ENCODE assay signal across 2 cellular contexts in the genomic region with DNA sequence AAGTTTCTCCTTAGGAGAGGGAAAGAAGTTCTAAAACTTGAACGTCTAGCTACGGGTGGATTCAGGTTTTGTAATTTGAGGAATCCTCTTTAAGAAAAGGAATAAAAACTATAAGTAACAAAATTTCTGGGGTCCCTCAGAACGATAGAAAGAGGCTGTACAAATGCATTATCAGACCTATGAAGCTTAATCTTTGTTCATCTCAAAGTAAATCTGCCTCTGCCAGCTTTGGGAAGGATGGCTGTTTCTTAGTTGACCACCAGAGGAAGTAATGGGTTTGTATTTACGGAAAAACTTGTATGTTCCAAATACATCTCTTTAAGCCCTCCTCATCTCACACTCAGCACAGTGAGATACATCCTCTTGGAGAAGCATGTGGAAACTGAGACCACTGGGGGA.
TF ChIP-seq lines count a peak whose summit lies in the region.

No MANE protein-coding gene starts in this region.

TF ChIP-seq in HCT116, 20 proteins besides CTCF, POLR2A, EP300 and RAD21:
- TF ChIP-seq, protein P1, sequence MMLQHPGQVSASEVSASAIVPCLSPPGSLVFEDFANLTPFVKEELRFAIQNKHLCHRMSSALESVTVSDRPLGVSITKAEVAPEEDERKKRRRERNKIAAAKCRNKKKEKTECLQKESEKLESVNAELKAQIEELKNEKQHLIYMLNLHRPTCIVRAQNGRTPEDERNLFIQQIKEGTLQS (IDR thresholded peaks at IDR 0.05): no peak
- TF ChIP-seq SRF (IDR thresholded peaks at IDR 0.05; ENCODE audit: low read depth): no peak
- no peak for TF ChIP-seq JUND (IDR thresholded peaks at IDR 0.05)
- TF ChIP-seq FOSL1 (IDR thresholded peaks at IDR 0.05; ENCODE audit: low read depth): no peak
- TF ChIP-seq SIN3A (IDR thresholded peaks at IDR 0.05; ENCODE audit: low read depth): no peak
- no peak for TF ChIP-seq EZH2 (IDR thresholded peaks at IDR 0.05)
- no peak for TF ChIP-seq CEBPB (IDR thresholded peaks at IDR 0.05; ENCODE audit: low read depth)
- TF ChIP-seq ZNF274 (IDR thresholded peaks at IDR 0.05; ENCODE audit: low read depth, low read length): no peak
- no peak for TF ChIP-seq EZH2phosphoT487 (IDR thresholded peaks at IDR 0.05; ENCODE audit: borderline replicate concordance)
- no peak for TF ChIP-seq TCF7L2 (IDR thresholded peaks at IDR 0.05; ENCODE audit: borderline replicate concordance, extremely low read depth, insufficient read depth, insufficient read length)
- TF ChIP-seq YY1 (IDR thresholded peaks at IDR 0.05; ENCODE audit: extremely low read depth, insufficient replicate concordance, low read depth, low read length): no peak
- TF ChIP-seq, protein P2, sequence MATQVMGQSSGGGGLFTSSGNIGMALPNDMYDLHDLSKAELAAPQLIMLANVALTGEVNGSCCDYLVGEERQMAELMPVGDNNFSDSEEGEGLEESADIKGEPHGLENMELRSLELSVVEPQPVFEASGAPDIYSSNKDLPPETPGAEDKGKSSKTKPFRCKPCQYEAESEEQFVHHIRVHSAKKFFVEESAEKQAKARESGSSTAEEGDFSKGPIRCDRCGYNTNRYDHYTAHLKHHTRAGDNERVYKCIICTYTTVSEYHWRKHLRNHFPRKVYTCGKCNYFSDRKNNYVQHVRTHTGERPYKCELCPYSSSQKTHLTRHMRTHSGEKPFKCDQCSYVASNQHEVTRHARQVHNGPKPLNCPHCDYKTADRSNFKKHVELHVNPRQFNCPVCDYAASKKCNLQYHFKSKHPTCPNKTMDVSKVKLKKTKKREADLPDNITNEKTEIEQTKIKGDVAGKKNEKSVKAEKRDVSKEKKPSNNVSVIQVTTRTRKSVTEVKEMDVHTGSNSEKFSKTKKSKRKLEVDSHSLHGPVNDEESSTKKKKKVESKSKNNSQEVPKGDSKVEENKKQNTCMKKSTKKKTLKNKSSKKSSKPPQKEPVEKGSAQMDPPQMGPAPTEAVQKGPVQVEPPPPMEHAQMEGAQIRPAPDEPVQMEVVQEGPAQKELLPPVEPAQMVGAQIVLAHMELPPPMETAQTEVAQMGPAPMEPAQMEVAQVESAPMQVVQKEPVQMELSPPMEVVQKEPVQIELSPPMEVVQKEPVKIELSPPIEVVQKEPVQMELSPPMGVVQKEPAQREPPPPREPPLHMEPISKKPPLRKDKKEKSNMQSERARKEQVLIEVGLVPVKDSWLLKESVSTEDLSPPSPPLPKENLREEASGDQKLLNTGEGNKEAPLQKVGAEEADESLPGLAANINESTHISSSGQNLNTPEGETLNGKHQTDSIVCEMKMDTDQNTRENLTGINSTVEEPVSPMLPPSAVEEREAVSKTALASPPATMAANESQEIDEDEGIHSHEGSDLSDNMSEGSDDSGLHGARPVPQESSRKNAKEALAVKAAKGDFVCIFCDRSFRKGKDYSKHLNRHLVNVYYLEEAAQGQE (IDR thresholded peaks at IDR 0.05; ENCODE audit: low read depth): no peak
- TF ChIP-seq, protein P3, sequence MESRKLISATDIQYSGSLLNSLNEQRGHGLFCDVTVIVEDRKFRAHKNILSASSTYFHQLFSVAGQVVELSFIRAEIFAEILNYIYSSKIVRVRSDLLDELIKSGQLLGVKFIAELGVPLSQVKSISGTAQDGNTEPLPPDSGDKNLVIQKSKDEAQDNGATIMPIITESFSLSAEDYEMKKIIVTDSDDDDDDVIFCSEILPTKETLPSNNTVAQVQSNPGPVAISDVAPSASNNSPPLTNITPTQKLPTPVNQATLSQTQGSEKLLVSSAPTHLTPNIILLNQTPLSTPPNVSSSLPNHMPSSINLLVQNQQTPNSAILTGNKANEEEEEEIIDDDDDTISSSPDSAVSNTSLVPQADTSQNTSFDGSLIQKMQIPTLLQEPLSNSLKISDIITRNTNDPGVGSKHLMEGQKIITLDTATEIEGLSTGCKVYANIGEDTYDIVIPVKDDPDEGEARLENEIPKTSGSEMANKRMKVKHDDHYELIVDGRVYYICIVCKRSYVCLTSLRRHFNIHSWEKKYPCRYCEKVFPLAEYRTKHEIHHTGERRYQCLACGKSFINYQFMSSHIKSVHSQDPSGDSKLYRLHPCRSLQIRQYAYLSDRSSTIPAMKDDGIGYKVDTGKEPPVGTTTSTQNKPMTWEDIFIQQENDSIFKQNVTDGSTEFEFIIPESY (IDR thresholded peaks at IDR 0.05; ENCODE audit: extremely low read depth, insufficient replicate concordance, low read length): no peak
- TF ChIP-seq CBX3 (IDR thresholded peaks at IDR 0.05; ENCODE audit: low read depth): no peak
- no peak for TF ChIP-seq POLR2AphosphoS5 (IDR thresholded peaks at IDR 0.05; ENCODE audit: low read depth, low read length)
- no peak for TF ChIP-seq EGR1 (IDR thresholded peaks at IDR 0.05; ENCODE audit: low read depth)
- TF ChIP-seq SP1 (IDR thresholded peaks at IDR 0.05; ENCODE audit: low read depth): no peak
- TF ChIP-seq ZFX (IDR thresholded peaks at IDR 0.05): no peak
- no peak for TF ChIP-seq ELF1 (IDR thresholded peaks at IDR 0.05; ENCODE audit: borderline replicate concordance, low read depth)

TF ChIP-seq in SK-N-SH, 30 proteins besides CTCF, POLR2A, EP300 and RAD21:
- no peak for TF ChIP-seq MXI1 (IDR thresholded peaks at IDR 0.05; ENCODE audit: low read depth, low read length)
- no peak for TF ChIP-seq FOSL2 (IDR thresholded peaks at IDR 0.05; ENCODE audit: borderline replicate concordance, low read depth)
- TF ChIP-seq SMC3 (IDR thresholded peaks at IDR 0.05; ENCODE audit: low read depth, low read length): peak; percentile 19; the same call in 1 of the 2 replicates
- TF ChIP-seq, protein P4, sequence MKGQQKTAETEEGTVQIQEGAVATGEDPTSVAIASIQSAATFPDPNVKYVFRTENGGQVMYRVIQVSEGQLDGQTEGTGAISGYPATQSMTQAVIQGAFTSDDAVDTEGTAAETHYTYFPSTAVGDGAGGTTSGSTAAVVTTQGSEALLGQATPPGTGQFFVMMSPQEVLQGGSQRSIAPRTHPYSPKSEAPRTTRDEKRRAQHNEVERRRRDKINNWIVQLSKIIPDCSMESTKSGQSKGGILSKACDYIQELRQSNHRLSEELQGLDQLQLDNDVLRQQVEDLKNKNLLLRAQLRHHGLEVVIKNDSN (IDR thresholded peaks at IDR 0.05; ENCODE audit: borderline replicate concordance, low read depth): no peak
- no peak for TF ChIP-seq TCF12 (IDR thresholded peaks at IDR 0.05)
- TF ChIP-seq, protein P5, sequence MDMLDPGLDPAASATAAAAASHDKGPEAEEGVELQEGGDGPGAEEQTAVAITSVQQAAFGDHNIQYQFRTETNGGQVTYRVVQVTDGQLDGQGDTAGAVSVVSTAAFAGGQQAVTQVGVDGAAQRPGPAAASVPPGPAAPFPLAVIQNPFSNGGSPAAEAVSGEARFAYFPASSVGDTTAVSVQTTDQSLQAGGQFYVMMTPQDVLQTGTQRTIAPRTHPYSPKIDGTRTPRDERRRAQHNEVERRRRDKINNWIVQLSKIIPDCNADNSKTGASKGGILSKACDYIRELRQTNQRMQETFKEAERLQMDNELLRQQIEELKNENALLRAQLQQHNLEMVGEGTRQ (IDR thresholded peaks at IDR 0.05; ENCODE audit: borderline replicate concordance, low read depth, low read length): no peak
- no peak for TF ChIP-seq GATA2 (CRISPR knock-in tag; IDR thresholded peaks at IDR 0.05)
- TF ChIP-seq NRF1 (IDR thresholded peaks at IDR 0.05; ENCODE audit: low read depth, low read length): no peak
